15 cellular contexts compared by ENCODE assay signal in genomic region chr7:141439776-141440175, GRCh38.
DNase-seq lines count a peak whose midpoint lies in the region; ATAC-seq, FAIRE-seq and TF ChIP-seq lines count a peak whose summit lies in the region.
"Had no signal": no experiment of that assay in that cellular context is flagged by ENCODE, and none has a peak within 500 bp of the region (broad histone marks: within the 10 kb centered on the region; RNA-seq: fewer than 3 reads in every experiment).

No MANE protein-coding gene starts in this region.

- no peak for TF ChIP-seq POLR2A in K562 (conservative IDR thresholded peaks at IDR 0.05)

- BruUV-seq in K562 (replicated peaks; lab: Mats Ljungman, UMichigan): no TSS peak

- no peak for TF ChIP-seq CTCF in K562 (IDR thresholded peaks at IDR 0.05 in 2 of 3, conservative IDR thresholded peaks at IDR 0.05 in 1 of 3; ENCODE audit: insufficient read depth in 2 of 3, low read depth in 1 of 3, low read length in 3 of 3)
- TF ChIP-seq CTCF in osteoblast (IDR thresholded peaks at IDR 0.05; ENCODE audit: extremely low read depth, low read depth, low read length): no peak

- in situ Hi-C loops in K562 (cut with MboI): no loop called here

- no peak for TF ChIP-seq RAD21 in K562 (CRISPR knock-in tag; conservative IDR thresholded peaks at IDR 0.05 in 1 of 2, IDR thresholded peaks at IDR 0.05 in 1 of 2)

- H3K27ac ChIP-seq in K562 (ENCODE audit: extremely low read depth, low read depth, low read length) (no peak overlapping the region), osteoblast (ENCODE audit: low read depth, low read length) (no peak overlapping the region)
- H3K27ac ChIP-seq: BLaER1 had no signal

- H3K36me3 ChIP-seq in K562 (ENCODE audit: control insufficient read depth, insufficient read depth, low read length) (no peaks in the 10 kb centered on the region), osteoblast (ENCODE audit: insufficient read depth, low read length) (no peaks in the 10 kb centered on the region)
- H3K36me3 ChIP-seq: BLaER1 had no signal

- WGBS in K562 (ENCODE audit: insufficient coverage, low coverage, missing lambda C conversion rate): 0% methylated on average over 1 of the region's 1 CpG

- H2AFZ ChIP-seq in K562 (ENCODE audit: low read depth, low read length) (no peak overlapping the region), osteoblast (ENCODE audit: low read length) (no peak overlapping the region)

- no peak for FAIRE-seq in K562 (lab: Jason Lieb, UNC)
- FAIRE-seq: H1 had no signal

- H3K4me2 ChIP-seq in K562 (ENCODE audit: insufficient read depth, low read length) (no peak overlapping the region), osteoblast (ENCODE audit: insufficient read depth, low read length) (no peak overlapping the region)
- H3K4me2 ChIP-seq: BLaER1 had no signal

- POLR2A ChIA-PET in K562 (lab: Yijun Ruan, JAX): no interaction called here

- 0 out of 2 replicates have a peak, but pooled peaks cover 6% of the 10 kb centered on the region for H4K20me1 ChIP-seq in K562 (replicated peaks; ENCODE audit: control insufficient read depth, insufficient read depth, low read length)
- no peaks in the 10 kb centered on the region for H4K20me1 ChIP-seq in osteoblast (ENCODE audit: insufficient read depth, low read length)
- H4K20me1 ChIP-seq: BLaER1 had no signal

- no peaks in the 10 kb centered on the region for H3K79me2 ChIP-seq in K562 (ENCODE audit: control insufficient read depth, insufficient read depth, low read length)
- no peaks in the 10 kb centered on the region for H3K79me2 ChIP-seq in osteoblast (ENCODE audit: insufficient read depth, low read length)

- H3K9ac ChIP-seq in K562 (ENCODE audit: insufficient read depth in 1 of 2, low read depth in 2 of 2, low read length in 2 of 2): no peak overlapping the region
- H3K9ac ChIP-seq: BLaER1 had no signal

- H3K4me1 ChIP-seq in K562 (replicated peaks in 1 of 2; ENCODE audit: control insufficient read depth in 2 of 2, insufficient read depth in 2 of 2, low read length in 2 of 2) (no peaks in the 10 kb centered on the region), osteoblast (ENCODE audit: insufficient read depth, low read length) (no peaks in the 10 kb centered on the region)

- CTCF ChIA-PET in K562 (lab: Yijun Ruan, JAX; ENCODE audit: low intra/inter-chr PET ratio): no interaction called here

- H3K4me3 ChIP-seq in K562: no peak overlapping the region
- no peak overlapping the region for H3K4me3 ChIP-seq in osteoblast (ENCODE audit: insufficient read depth, low read length)
- H3K4me3 ChIP-seq: BLaER1 had no signal

- H3K27me3 ChIP-seq in K562 (ENCODE audit: control insufficient read depth in 2 of 2, insufficient read depth in 2 of 2, low read length in 2 of 2): peaks cover 0 to 27% of the 10 kb centered on the region in 2 experiments; a peak in 3 of 5 replicates
- H3K27me3 ChIP-seq in osteoblast (ENCODE audit: insufficient read depth, low read length): no peaks in the 10 kb centered on the region
- H3K27me3 ChIP-seq: BLaER1 had no signal

- H3K9me1 ChIP-seq in K562 (ENCODE audit: control insufficient read depth, insufficient read depth, low read length): no peaks in the 10 kb centered on the region

- H3K9me3 ChIP-seq in K562 (replicated peaks; ENCODE audit: control insufficient read depth, insufficient read depth, low read depth, low read length) (no peaks in the 10 kb centered on the region), osteoblast (ENCODE audit: low read depth, low read length) (no peaks in the 10 kb centered on the region)
- H3K9me3 ChIP-seq: BLaER1 had no signal

- ATAC-seq in Right ventricle myocardium inferior (peak; percentile 53), left cardiac atrium (no peak), K562 (no peak), HG03432 (IDR thresholded peaks at IDR 0.05; ENCODE audit: unreplicated experiment) (no peak)

- intact Hi-C loops in Right ventricle myocardium inferior (cut with DNase I): no loop called here
- intact Hi-C loops in left cardiac atrium (cut with DNase I): no loop called here
- intact Hi-C loops in K562 (cut with micrococcal nuclease): no loop called here

- DNase-seq in Right ventricle myocardium inferior (ENCODE audit: missing footprints) (no peak), left cardiac atrium (no peak), HuH-7 (ENCODE audit: low spot score) (peak; percentile 15), K562 (ENCODE audit: extremely low read depth in 1 of 4, low spot score in 3 of 4) (no peak), osteoblast (ENCODE audit: insufficient read length, low spot score, missing footprints) (peak; percentile 45), NCI-H526 (lab: John Stamatoyannopoulos, UW) (no peak)
- DNase-seq: 8988T; Calu3; CD4-positive, alpha-beta memory T cell; DMS79 treated with DMSO at 0.1 percent for 48 hours; GF-D8; H9 had no signal

- no peak for TF ChIP-seq EP300 in K562 (IDR thresholded peaks at IDR 0.05; ENCODE audit: low read length)

TF ChIP-seq in K562, 482 proteins besides CTCF, POLR2A, EP300 and RAD21:
- TF ChIP-seq HNRNPH1 (optimal IDR thresholded peaks at IDR 0.05; ENCODE audit: low read depth, low read length): no peak
- no peak for TF ChIP-seq BACH1 (tag; IDR thresholded peaks at IDR 0.05)
- no peak for TF ChIP-seq SP2 (IDR thresholded peaks at IDR 0.05; ENCODE audit: extremely low read depth, low read depth, low read length, poor library complexity, severe bottlenecking)
- TF ChIP-seq CEBPG (CRISPR knock-in tag; IDR thresholded peaks at IDR 0.05): no peak
- peak in 1 of 2 experiments; percentile 58; a peak in 2 of 4 replicates for TF ChIP-seq CEBPG (tag; conservative IDR thresholded peaks at IDR 0.05 in 1 of 2, IDR thresholded peaks at IDR 0.05 in 1 of 2)
- TF ChIP-seq CEBPB (tag; IDR thresholded peaks at IDR 0.05): peak; percentile 67

Comparison
In these comparisons a context has a peak if more than half of its experiments do, and no peak if none do; other contexts are left out.
1. DNase-seq: peak in HuH-7 (single experiment) and osteoblast (single experiment); none in Right ventricle myocardium inferior (single experiment), left cardiac atrium (single experiment), K562 (0 of 4) and NCI-H526 (0 of 2).